Comparison of ENCODE assay signal across 8 cellular contexts in the genomic region with DNA sequence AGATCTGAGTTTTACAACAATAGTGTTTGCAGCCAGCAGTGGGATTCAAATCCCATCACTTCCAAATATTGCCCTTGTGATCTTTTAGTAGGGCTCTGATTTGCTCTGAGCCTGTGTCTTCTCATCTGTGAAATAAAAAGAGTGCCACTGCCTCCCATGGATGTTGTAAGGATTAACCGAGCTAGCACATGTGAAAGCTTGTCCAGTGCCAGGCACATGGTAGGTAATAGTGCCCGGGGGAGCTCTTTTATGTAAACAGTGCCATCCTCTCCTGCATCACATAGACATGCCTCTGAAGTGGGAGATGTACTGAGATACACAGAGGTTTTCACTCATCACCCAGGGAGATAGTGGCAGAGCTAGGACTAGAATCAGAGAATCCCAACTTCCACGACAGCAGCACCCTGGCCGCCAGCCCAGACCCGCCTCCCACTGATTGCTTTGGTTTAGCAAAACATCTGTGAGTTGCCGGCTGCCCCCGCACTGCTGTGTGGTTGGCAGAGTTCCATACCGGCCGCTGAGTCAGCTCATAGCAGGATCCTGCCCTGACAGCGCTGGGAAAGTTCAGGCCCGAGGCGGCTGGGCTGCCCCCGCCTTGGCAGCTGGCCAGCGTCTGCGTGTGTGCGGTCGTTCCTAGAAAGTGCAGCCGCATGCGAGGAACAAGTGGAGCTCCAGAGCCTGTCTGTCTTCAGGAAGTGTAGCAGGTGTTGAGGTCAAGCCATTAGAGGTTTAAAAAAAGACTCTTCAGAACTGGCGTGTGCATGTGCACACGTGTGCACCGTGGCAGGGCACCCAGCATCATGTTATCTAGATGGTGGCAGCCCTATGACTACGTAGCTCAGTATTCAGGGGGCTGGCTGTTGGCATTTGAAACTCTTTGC. TPM values are rescaled to one million over a fixed set of nuclear protein-coding genes. Genes with fewer than 3 reads are reported as not detected.
DNase-seq lines count a peak whose midpoint lies in the region; ATAC-seq and TF ChIP-seq lines count a peak whose summit lies in the region.

No MANE protein-coding gene starts in this region.

- H3K27me3 ChIP-seq in DND-41 (ENCODE audit: insufficient read depth, low read length, poor library complexity) (no peaks in the 10 kb centered on the region), Loucy (ENCODE audit: insufficient read depth, low read length, poor library complexity, severe bottlenecking) (no peaks in the 10 kb centered on the region)

- ATAC-seq in DND-41 (ENCODE audit: insufficient read depth, low read depth), result peak; percentile 93

- no peaks in the 10 kb centered on the region for H3K9me3 ChIP-seq in DND-41 (ENCODE audit: insufficient read depth, low read length, severe bottlenecking)
- no peaks in the 10 kb centered on the region for H3K9me3 ChIP-seq in Loucy (ENCODE audit: insufficient read depth, low read depth, low read length)

- H3K79me2 ChIP-seq in DND-41 (ENCODE audit: insufficient read depth, low read length), result peaks cover 11% of the 10 kb centered on the region
- peaks cover 21% of the 10 kb centered on the region for H3K79me2 ChIP-seq in Loucy (ENCODE audit: insufficient read depth, low read length)

- H3K27ac ChIP-seq in DND-41 (ENCODE audit: low read length), result peak overlapping the region; percentile 65
- no peak overlapping the region for H3K27ac ChIP-seq in substantia nigra (ENCODE audit: low read depth, low read length, poor library complexity, severe bottlenecking)

- H3K9ac ChIP-seq in DND-41 (ENCODE audit: low read depth, low read length) (no peak overlapping the region; the same call in 1 of the 2 replicates), Loucy (ENCODE audit: low read depth, low read length, poor library complexity, severe bottlenecking) (no peak overlapping the region)

- TF ChIP-seq CTCF in DND-41 (IDR thresholded peaks at IDR 0.05; ENCODE audit: borderline replicate concordance, extremely low read depth, low read length, poor library complexity, severe bottlenecking) (peak; percentile 15), Loucy (conservative IDR thresholded peaks at IDR 0.05; ENCODE audit: low read length) (no peak), fibroblast of villous mesenchyme (IDR thresholded peaks at IDR 0.05; ENCODE audit: insufficient read depth, low read depth, low read length) (no peak)

- H3F3A ChIP-seq in Loucy (ENCODE audit: low read depth), result peaks cover 19% of the 10 kb centered on the region; the same call in 1 of the 2 replicates

- no peaks in the 10 kb centered on the region for H3K9me2 ChIP-seq in Loucy (replicated peaks; ENCODE audit: low read depth, low read length)

- H3K36me3 ChIP-seq in DND-41 (ENCODE audit: insufficient read depth, low read length) (peaks cover 4% of the 10 kb centered on the region; the same call in 1 of the 2 replicates), Loucy (ENCODE audit: insufficient read depth, low read length) (no peaks in the 10 kb centered on the region; the same call in 1 of the 2 replicates)

- H3K4me2 ChIP-seq in DND-41 (ENCODE audit: insufficient read depth, low read length), result peak overlapping the region; percentile 41; the same call in 1 of the 2 replicates
- peak overlapping the region; percentile 77 for H3K4me2 ChIP-seq in Loucy (ENCODE audit: low read depth, low read length, poor library complexity, severe bottlenecking)

- H3K4me1 ChIP-seq in DND-41 (ENCODE audit: insufficient read depth, low read length) (peaks cover 59% of the 10 kb centered on the region), Loucy (ENCODE audit: insufficient read depth, low read length, poor library complexity, severe bottlenecking) (peaks cover 36% of the 10 kb centered on the region)

- H3K4me3 ChIP-seq in DND-41 (ENCODE audit: low read depth in 1 of 2, low read length in 2 of 2), result peak overlapping the region in 1 of 2 experiments; percentile 9; a peak in 1 of 4 replicates
- H3K4me3 ChIP-seq in Loucy (ENCODE audit: low read length, poor library complexity, severe bottlenecking), result peak overlapping the region; percentile 64
- H3K4me3 ChIP-seq in fibroblast of villous mesenchyme (ENCODE audit: low read depth, low read length), result no peak overlapping the region

- no peak overlapping the region for H2AFZ ChIP-seq in DND-41 (ENCODE audit: low read depth, low read length)
- H2AFZ ChIP-seq in Loucy (ENCODE audit: low read length), result no peak overlapping the region

- DNase-seq in DND-41 (peak; percentile 97), GOT3 (lab: John Stamatoyannopoulos, UW) (peak; percentile 90), SHP77 (lab: John Stamatoyannopoulos, UW) (peak; percentile 96 to 97), fibroblast of villous mesenchyme (ENCODE audit: low read depth) (peak; percentile 100), occipital lobe (lab: John Stamatoyannopoulos, UW) (peak; percentile 98), substantia nigra (lab: John Stamatoyannopoulos, UW) (peak; percentile 32 to 100 (median 93))
- peak; percentile 87 for DNase-seq in activated effector memory CD4-positive, alpha-beta T cell treated with Interleukin-2 at 50 U/mL for 16 hours

- H4K20me1 ChIP-seq in DND-41 (ENCODE audit: insufficient read depth, low read length), result peaks cover 54% of the 10 kb centered on the region
- peaks cover 49% of the 10 kb centered on the region for H4K20me1 ChIP-seq in Loucy (ENCODE audit: insufficient read depth, low read length, poor library complexity, severe bottlenecking)

RNA-seq across cellular contexts. Expression of a gene that starts 5.0 kb away (rescaled TPM):
- total RNA-seq in fibroblast of villous mesenchyme (1.9 and 2.6 TPM in 2 replicates), occipital lobe (8.3 TPM)
